8 cellular contexts compared by ENCODE assay signal in genomic region chr16:25257504-25257955, GRCh38. TPM values are rescaled to one million over a fixed set of nuclear protein-coding genes. Genes with fewer than 3 reads are reported as not detected.
DNase-seq lines count a peak whose midpoint lies in the region; ATAC-seq and TF ChIP-seq lines count a peak whose summit lies in the region.

TSS of gene ZKSCAN2 (minus strand) at chr16:25257845. CDS start at chr16:25257127, 718 bp downstream.

- no peaks in the 10 kb centered on the region for H3K9me3 Mint-ChIP-seq in activated CD4-positive, alpha-beta T cell treated with anti-CD3 and anti-CD28 coated beads, Interleukin-2, amount 10 ng/mL, durations not matched to agents 7 days and 5 days

- H3K27ac Mint-ChIP-seq in activated CD4-positive, alpha-beta T cell treated with anti-CD3 and anti-CD28 coated beads, Interleukin-2, amount 10 ng/mL, durations not matched to agents 7 days and 5 days, result peak within 1 kb of the TSS; percentile 98

- no peaks in the 10 kb centered on the region for H3K27me3 Mint-ChIP-seq in activated CD4-positive, alpha-beta T cell treated with anti-CD3 and anti-CD28 coated beads, Interleukin-2, amount 10 ng/mL, durations not matched to agents 7 days and 5 days

- no peak for TF ChIP-seq CTCF in coronary artery (IDR thresholded peaks at IDR 0.05)
- TF ChIP-seq CTCF in left lung (IDR thresholded peaks at IDR 0.05), result no peak

- peak within 1 kb of the TSS; percentile 89 for H3K4me3 Mint-ChIP-seq in activated CD4-positive, alpha-beta T cell treated with anti-CD3 and anti-CD28 coated beads, Interleukin-2, amount 10 ng/mL, durations not matched to agents 7 days and 5 days

- CTCF ChIA-PET in activated CD4-positive, alpha-beta T cell treated with anti-CD3 and anti-CD28 coated beads, Interleukin-2, amount 10 ng/mL, durations not matched to agents 7 days and 5 days (lab: Charles Lee), result no interaction called here

- peaks cover 13 to 35% of the 10 kb centered on the region in 2 donors for H3K4me1 ChIP-seq in left lung

- no peaks in the 10 kb centered on the region for H3K27me3 ChIP-seq in left lung

- peak; percentile 90 for ATAC-seq in GM18867 (IDR thresholded peaks at IDR 0.05; ENCODE audit: unreplicated experiment)
- peak; percentile 89 for ATAC-seq in HG03095 (IDR thresholded peaks at IDR 0.05; ENCODE audit: unreplicated experiment)
- peak; percentile 98 for ATAC-seq in left lung

- POLR2A ChIA-PET in activated CD4-positive, alpha-beta T cell treated with anti-CD3 and anti-CD28 coated beads, Interleukin-2, amount 10 ng/mL, durations not matched to agents 7 days and 5 days (lab: Charles Lee), result interaction anchor here (0.6 kb wide), 1 partner anchor 10 kb away, joined by 4 read pairs; no protein-coding TSS in a partner anchor

- peaks cover 67% of the 10 kb centered on the region for H3K4me1 Mint-ChIP-seq in activated CD4-positive, alpha-beta T cell treated with anti-CD3 and anti-CD28 coated beads, Interleukin-2, amount 10 ng/mL, durations not matched to agents 7 days and 5 days

- H3K36me3 ChIP-seq in left lung, result peaks cover 0 to 18% of the 10 kb centered on the region in 2 donors

- H3K27ac ChIP-seq in coronary artery, result peak within 1 kb of the TSS; percentile 97 to 98
- H3K27ac ChIP-seq in left lung, result peak within 1 kb of the TSS; percentile 97 to 98

- H3K4me3 ChIP-seq in coronary artery (peak within 1 kb of the TSS; percentile 95), left lung (peak within 1 kb of the TSS; percentile 70 to 82)

- H3K36me3 Mint-ChIP-seq in activated CD4-positive, alpha-beta T cell treated with anti-CD3 and anti-CD28 coated beads, Interleukin-2, amount 10 ng/mL, durations not matched to agents 7 days and 5 days (ENCODE audit: low read depth), result peaks cover 38% of the 10 kb centered on the region

- no peaks in the 10 kb centered on the region for H3K9me3 ChIP-seq in left lung

- peak; percentile 97 for DNase-seq in AG08396 (ENCODE audit: low spot score)
- DNase-seq in NCI-H345 (lab: John Stamatoyannopoulos, UW), result peak; percentile 92
- peak; percentile 83 for DNase-seq in activated CD4-positive, alpha-beta T cell treated with anti-CD3 and anti-CD28 coated beads, Interleukin-2, amount 10 ng/mL, durations not matched to agents 7 days and 5 days
- DNase-seq in coronary artery (ENCODE audit: low spot score), result no peak
- peak; percentile 93 to 98 for DNase-seq in left lung
- peak; percentile 67 for DNase-seq in stimulated activated CD4-positive, alpha-beta T cell treated with anti-CD3 and anti-CD28 coated beads, Interleukin-2, amount 100 ng/mL, for 4 hours (ENCODE audit: low read depth)

- intact Hi-C loops in left lung (cut with DNase I), result no loop called here

RNA-seq across cellular contexts. Expression of gene ZKSCAN2, which starts in this region (rescaled TPM):
- total RNA-seq in activated CD4-positive, alpha-beta T cell treated with anti-CD3 and anti-CD28 coated beads, Interleukin-2, amount 10 ng/mL, durations not matched to agents 7 days and 5 days, result 1 to 10 TPM; 4.7 to 5.0 TPM
- 1 to 10 TPM; 4.4 to 5.2 TPM for total RNA-seq in left lung
